1 cellular context compared by ENCODE assay signal in genomic region chr14:70964492-70964891, GRCh38.
A peak's percentile ranks its signal among the peaks of the same experiment; 100 is the strongest.
TF ChIP-seq lines count a peak whose summit lies in the region.

No MANE protein-coding gene starts in this region.

TF ChIP-seq in HepG2, 621 proteins besides CTCF, POLR2A, EP300 and RAD21 (continued from another document):
- TF ChIP-seq, protein P1, sequence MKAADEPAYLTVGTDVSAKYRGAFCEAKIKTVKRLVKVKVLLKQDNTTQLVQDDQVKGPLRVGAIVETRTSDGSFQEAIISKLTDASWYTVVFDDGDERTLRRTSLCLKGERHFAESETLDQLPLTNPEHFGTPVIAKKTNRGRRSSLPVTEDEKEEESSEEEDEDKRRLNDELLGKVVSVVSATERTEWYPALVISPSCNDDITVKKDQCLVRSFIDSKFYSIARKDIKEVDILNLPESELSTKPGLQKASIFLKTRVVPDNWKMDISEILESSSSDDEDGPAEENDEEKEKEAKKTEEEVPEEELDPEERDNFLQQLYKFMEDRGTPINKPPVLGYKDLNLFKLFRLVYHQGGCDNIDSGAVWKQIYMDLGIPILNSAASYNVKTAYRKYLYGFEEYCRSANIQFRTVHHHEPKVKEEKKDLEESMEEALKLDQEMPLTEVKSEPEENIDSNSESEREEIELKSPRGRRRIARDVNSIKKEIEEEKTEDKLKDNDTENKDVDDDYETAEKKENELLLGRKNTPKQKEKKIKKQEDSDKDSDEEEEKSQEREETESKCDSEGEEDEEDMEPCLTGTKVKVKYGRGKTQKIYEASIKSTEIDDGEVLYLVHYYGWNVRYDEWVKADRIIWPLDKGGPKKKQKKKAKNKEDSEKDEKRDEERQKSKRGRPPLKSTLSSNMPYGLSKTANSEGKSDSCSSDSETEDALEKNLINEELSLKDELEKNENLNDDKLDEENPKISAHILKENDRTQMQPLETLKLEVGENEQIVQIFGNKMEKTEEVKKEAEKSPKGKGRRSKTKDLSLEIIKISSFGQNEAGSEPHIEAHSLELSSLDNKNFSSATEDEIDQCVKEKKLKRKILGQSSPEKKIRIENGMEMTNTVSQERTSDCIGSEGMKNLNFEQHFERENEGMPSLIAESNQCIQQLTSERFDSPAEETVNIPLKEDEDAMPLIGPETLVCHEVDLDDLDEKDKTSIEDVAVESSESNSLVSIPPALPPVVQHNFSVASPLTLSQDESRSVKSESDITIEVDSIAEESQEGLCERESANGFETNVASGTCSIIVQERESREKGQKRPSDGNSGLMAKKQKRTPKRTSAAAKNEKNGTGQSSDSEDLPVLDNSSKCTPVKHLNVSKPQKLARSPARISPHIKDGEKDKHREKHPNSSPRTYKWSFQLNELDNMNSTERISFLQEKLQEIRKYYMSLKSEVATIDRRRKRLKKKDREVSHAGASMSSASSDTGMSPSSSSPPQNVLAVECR (CRISPR knock-in tag; IDR thresholded peaks at IDR 0.05; ENCODE audit: borderline replicate concordance): no peak
- TF ChIP-seq BCL6 (CRISPR knock-in tag; IDR thresholded peaks at IDR 0.05): no peak
- TF ChIP-seq SRF (IDR thresholded peaks at IDR 0.05; ENCODE audit: low read depth, low read length): no peak
- TF ChIP-seq JUNB (CRISPR knock-in tag; IDR thresholded peaks at IDR 0.05; ENCODE audit: borderline replicate concordance): no peak
- no peak for TF ChIP-seq HNF1A (IDR thresholded peaks at IDR 0.05; ENCODE audit: low read depth)
- no peak for TF ChIP-seq HNF1A (CRISPR knock-in tag; IDR thresholded peaks at IDR 0.05; ENCODE audit: borderline replicate concordance)
- no peak for TF ChIP-seq HDAC2 (CRISPR knock-in tag; IDR thresholded peaks at IDR 0.05)
- no peak for TF ChIP-seq GABPA (IDR thresholded peaks at IDR 0.05; ENCODE audit: low read depth, low read length)
- no peak for TF ChIP-seq GABPA (CRISPR knock-in tag; IDR thresholded peaks at IDR 0.05; ENCODE audit: low read depth)
- 0 out of 2 replicates have a peak, but pooled peaks have one; percentile 11 for TF ChIP-seq RARA (CRISPR knock-in tag; IDR thresholded peaks at IDR 0.05)
- TF ChIP-seq MAFK (conservative IDR thresholded peaks at IDR 0.05 in 1 of 2, IDR thresholded peaks at IDR 0.05 in 1 of 2; ENCODE audit: low read length in 2 of 2): no peak
- TF ChIP-seq KLF6 (CRISPR knock-in tag; IDR thresholded peaks at IDR 0.05): no peak
- no peak for TF ChIP-seq ZNF337 (CRISPR knock-in tag; IDR thresholded peaks at IDR 0.05; ENCODE audit: borderline replicate concordance, low read depth)
- no peak for TF ChIP-seq CEBPZ (IDR thresholded peaks at IDR 0.05; ENCODE audit: low read length)
- TF ChIP-seq ZSCAN21 (CRISPR knock-in tag; IDR thresholded peaks at IDR 0.05; ENCODE audit: borderline replicate concordance): no peak
- TF ChIP-seq, protein P2, sequence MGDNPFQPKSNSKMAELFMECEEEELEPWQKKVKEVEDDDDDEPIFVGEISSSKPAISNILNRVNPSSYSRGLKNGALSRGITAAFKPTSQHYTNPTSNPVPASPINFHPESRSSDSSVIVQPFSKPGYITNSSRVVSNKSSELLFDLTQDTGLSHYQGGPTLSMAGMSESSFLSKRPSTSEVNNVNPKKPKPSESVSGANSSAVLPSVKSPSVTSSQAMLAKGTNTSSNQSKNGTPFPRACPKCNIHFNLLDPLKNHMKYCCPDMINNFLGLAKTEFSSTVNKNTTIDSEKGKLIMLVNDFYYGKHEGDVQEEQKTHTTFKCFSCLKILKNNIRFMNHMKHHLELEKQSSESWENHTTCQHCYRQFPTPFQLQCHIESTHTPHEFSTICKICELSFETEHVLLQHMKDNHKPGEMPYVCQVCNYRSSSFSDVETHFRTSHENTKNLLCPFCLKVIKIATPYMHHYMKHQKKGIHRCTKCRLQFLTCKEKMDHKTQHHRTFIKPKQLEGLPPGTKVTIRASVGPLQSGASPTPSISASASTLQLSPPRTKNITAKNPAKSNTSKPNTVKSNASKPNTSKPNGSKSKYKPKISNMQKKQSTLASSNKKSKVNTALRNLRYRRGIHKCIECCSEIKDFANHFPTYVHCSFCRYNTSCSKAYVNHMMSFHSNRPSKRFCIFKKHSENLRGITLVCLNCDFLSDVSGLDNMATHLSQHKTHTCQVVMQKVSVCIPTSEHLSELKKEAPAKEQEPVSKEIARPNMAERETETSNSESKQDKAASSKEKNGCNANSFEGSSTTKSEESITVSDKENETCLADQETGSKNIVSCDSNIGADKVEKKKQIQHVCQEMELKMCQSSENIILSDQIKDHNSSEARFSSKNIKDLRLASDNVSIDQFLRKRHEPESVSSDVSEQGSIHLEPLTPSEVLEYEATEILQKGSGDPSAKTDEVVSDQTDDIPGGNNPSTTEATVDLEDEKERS (CRISPR knock-in tag; IDR thresholded peaks at IDR 0.05): no peak
- TF ChIP-seq PLRG1 (conservative IDR thresholded peaks at IDR 0.05): no peak
- no peak for TF ChIP-seq NR2F1 (CRISPR knock-in tag; IDR thresholded peaks at IDR 0.05)
